ENCODE assay signal across 22 cellular contexts in the genomic region with DNA sequence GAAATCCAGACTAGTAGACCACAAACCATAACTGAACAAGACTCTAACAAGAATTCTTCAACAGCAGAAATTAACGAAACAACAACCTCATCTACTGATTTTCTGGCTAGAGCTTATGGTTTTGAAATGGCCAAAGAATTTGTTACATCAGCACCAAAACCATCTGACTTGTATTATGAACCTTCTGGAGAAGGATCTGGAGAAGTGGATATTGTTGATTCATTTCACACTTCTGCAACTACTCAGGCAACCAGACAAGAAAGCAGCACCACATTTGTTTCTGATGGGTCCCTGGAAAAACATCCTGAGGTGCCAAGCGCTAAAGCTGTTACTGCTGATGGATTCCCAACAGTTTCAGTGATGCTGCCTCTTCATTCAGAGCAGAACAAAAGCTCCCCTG.
"Had no signal": no experiment of that assay in that cellular context is flagged by ENCODE, and none has a peak within 500 bp of the region (broad histone marks: within the 10 kb centered on the region; RNA-seq: fewer than 3 reads in every experiment).

No MANE protein-coding gene starts in this region.

- H3K27ac Mint-ChIP-seq: mesothelial cell of epicardium; naive thymus-derived CD8-positive, alpha-beta T cell; neural progenitor cell; type B pancreatic cell had no signal

- H3K9me3 ChIP-seq: sigmoid colon, thoracic aorta, vagina had no signal

- DNase-seq: activated CD4-positive, alpha-beta T cell treated with anti-CD3 and anti-CD28 coated beads for 1 hour; activated CD4-positive, alpha-beta T cell treated with anti-CD3 and anti-CD28 coated beads, Interleukin-2, amount 50 U/mL, for 1 hour; activated naive CD8-positive, alpha-beta T cell treated with anti-CD3 and anti-CD28 coated beads for 36 hours; activated T-cell treated with anti-CD3 and anti-CD28 coated beads, Interleukin-2, amount 50 U/mL, for 1 hour; cerebellar nuclear complex; cortex of kidney; effector CD4-positive, alpha-beta T cell; islet precursor cell; left colon; naive thymus-derived CD8-positive, alpha-beta T cell; posterior cingulate gyrus; sigmoid colon; stimulated activated CD4-positive, alpha-beta T cell treated with anti-CD3 and anti-CD28 coated beads, Interleukin-2, amount 100 ng/mL, for 48 hours; stimulated activated CD8-positive, alpha-beta memory T cell treated with anti-CD3 and anti-CD28 coated beads, Interleukin-4, amount 100 ng/mL, for 48 hours; stimulated activated naive CD4-positive, alpha-beta T cell; T-helper 9 cell had no signal

- H2AFZ ChIP-seq: neural progenitor cell had no signal

- H3K4me2 ChIP-seq: neural progenitor cell had no signal

- H3K36me3 Mint-ChIP-seq: activated naive CD8-positive, alpha-beta T cell treated with anti-CD3 and anti-CD28 coated beads for 36 hours; naive thymus-derived CD8-positive, alpha-beta T cell had no signal

- H3K4me3 ChIP-seq: lung, neural progenitor cell, sigmoid colon, thoracic aorta, vagina had no signal

- H3K4me1 Mint-ChIP-seq: mesothelial cell of epicardium, neural progenitor cell had no signal

- H3K4me1 ChIP-seq: neural progenitor cell, sigmoid colon, vagina had no signal

- H3K27me3 Mint-ChIP-seq: type B pancreatic cell had no signal

- H3K4me3 Mint-ChIP-seq: mesothelial cell of epicardium, neural progenitor cell, type B pancreatic cell had no signal

- H3K9ac ChIP-seq: neural progenitor cell had no signal

- H3K27me3 ChIP-seq: neural progenitor cell, sigmoid colon, vagina had no signal

- H3K36me3 ChIP-seq: sigmoid colon, vagina had no signal

- H3K27ac ChIP-seq: neural progenitor cell, sigmoid colon, thoracic aorta had no signal
